In the genomic region with DNA sequence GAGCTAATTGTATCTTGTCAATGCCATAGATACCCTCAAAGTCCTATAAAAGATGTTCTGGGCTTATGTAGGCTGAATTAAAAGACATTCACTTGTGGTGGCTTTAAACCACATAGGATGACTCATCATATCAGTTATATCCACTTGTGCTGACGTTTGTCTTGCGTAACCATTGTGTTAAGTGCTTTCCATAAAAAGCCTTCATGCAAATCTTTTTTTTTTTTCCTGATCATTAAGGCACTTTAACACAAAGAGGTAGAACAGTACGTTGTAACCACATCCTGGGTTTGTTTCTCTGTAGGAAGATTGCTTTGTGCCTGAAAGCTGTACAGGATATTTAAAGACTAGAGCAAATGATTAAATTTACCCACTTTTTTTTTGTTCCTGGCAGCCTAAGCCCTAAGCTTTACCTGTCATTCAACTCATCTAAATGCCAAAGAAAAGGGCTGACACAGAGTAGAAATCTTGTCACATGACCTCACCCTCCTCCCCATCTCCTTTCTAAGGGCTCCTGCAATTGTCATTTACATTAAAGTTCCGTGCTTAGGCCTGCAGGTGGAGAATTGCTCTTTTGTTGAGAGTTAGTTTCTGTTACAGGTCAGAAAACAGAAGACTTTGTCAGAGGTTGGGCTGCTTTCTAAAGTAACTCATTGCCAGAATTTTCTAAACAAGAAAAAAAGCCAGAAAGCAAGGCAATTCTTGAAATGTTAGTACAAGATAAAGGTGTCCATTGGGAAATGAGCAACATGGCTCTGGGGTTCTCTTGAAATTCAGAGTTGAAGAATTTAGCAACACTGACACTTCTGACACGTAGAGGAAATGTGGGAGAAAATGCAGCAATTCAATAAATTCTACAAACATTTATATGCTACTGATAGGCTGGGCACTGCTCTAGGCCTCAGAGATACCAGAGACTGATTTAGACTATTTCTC, we compare ENCODE assay signal across 9 cellular contexts.
DNase-seq lines count a peak whose midpoint lies in the region; ATAC-seq and TF ChIP-seq lines count a peak whose summit lies in the region.
"Had no signal": no experiment of that assay in that cellular context is flagged by ENCODE, and none has a peak within 500 bp of the region (broad histone marks: within the 10 kb centered on the region; RNA-seq: fewer than 3 reads in every experiment).

No MANE protein-coding gene starts in this region.

- peak; percentile 11 for DNase-seq in AG04450 (ENCODE audit: low read depth, low spot score)
- peak; percentile 97 for DNase-seq in NCI-H187 treated with DMSO at 0.1 percent for 48 hours (lab: John Stamatoyannopoulos, UW)
- DNase-seq in head of caudate nucleus, result peak in 27 of 42 donors; percentile 6 to 79 (median 40)
- DNase-seq in stimulated activated CD4-positive, alpha-beta T cell treated with anti-CD3 and anti-CD28 coated beads, Interleukin-4, amount 100 ng/mL, for 24 hours, result peak; percentile 38
- no peak for DNase-seq in NCI-H2171 treated with DMSO at 0.1 percent for 48 hours (lab: John Stamatoyannopoulos, UW)

- H3K9me3 ChIP-seq in AG04450 (ENCODE audit: control insufficient read depth, insufficient read depth, low read length), result no peaks in the 10 kb centered on the region

- H3K27ac ChIP-seq in AG04450 (ENCODE audit: low read depth, low read length), result no peak overlapping the region

- TF ChIP-seq CTCF in AG04450 (IDR thresholded peaks at IDR 0.05; ENCODE audit: low read depth, low read length), result no peak

- H3K27me3 ChIP-seq in AG04450 (ENCODE audit: control insufficient read depth, insufficient read depth, low read length), result no peaks in the 10 kb centered on the region

- no peak overlapping the region for H3K4me3 ChIP-seq in AG04450 (ENCODE audit: low read depth, low read length)

- ATAC-seq in GM18861 (IDR thresholded peaks at IDR 0.05; ENCODE audit: unreplicated experiment) (peak; percentile 77), HG03025 (IDR thresholded peaks at IDR 0.05; ENCODE audit: low FRiP score, unreplicated experiment) (peak; percentile 74)
- peak; percentile 78 to 81 for ATAC-seq in activated CD4-positive, CD25-positive, alpha-beta regulatory T cell treated with anti-CD3 and anti-CD28 coated beads, Interleukin-2, amount 50 U/mL, for 24 hours
- ATAC-seq: HCT116 had no signal

- POLR2A ChIA-PET in AG04450 (lab: Yijun Ruan, JAX), result no interaction called here

- CTCF ChIA-PET in AG04450 (lab: Charles Lee), result no interaction called here

- intact Hi-C loops in head of caudate nucleus (cut with DNase I), result no loop called here
